ENCODE assay signal across 1 cellular context in genomic region chr22:36977947-36978660, GRCh38.
TF ChIP-seq lines count a peak whose summit lies in the region.

No MANE protein-coding gene starts in this region.

TF ChIP-seq in K562, 482 proteins besides CTCF, POLR2A, EP300 and RAD21 (continued from another document):
- peak; percentile 94 for TF ChIP-seq VEZF1 (CRISPR knock-in tag; IDR thresholded peaks at IDR 0.05)
- TF ChIP-seq ELF1 (tag; IDR thresholded peaks at IDR 0.05) = 0 out of 2 replicates have a peak, but pooled peaks have one; percentile 28
- TF ChIP-seq ARID1B (IDR thresholded peaks at IDR 0.05) = 0 out of 2 replicates have a peak, but pooled peaks have one; percentile 12
- peak; percentile 75; the same call in 1 of the 2 replicates for TF ChIP-seq GABPB1 (CRISPR knock-in tag; IDR thresholded peaks at IDR 0.05)
- no peak for TF ChIP-seq CTBP1 (IDR thresholded peaks at IDR 0.05; ENCODE audit: borderline replicate concordance)
- TF ChIP-seq FOXA3 (CRISPR knock-in tag; conservative IDR thresholded peaks at IDR 0.05 in 1 of 2, IDR thresholded peaks at IDR 0.05 in 1 of 2) = no peak
- 0 out of 2 replicates have a peak, but pooled peaks have one; percentile 1 for TF ChIP-seq MGA (IDR thresholded peaks at IDR 0.05)
- peak; percentile 62; the same call in 1 of the 2 replicates for TF ChIP-seq CC2D1A (IDR thresholded peaks at IDR 0.05)
- peak; percentile 96 for TF ChIP-seq ETV1 (tag; conservative IDR thresholded peaks at IDR 0.05; ENCODE audit: low read depth)
- peak in 1 of 2 experiments; percentile 40; a peak in 1 of 4 replicates for TF ChIP-seq MAZ (CRISPR knock-in tag; conservative IDR thresholded peaks at IDR 0.05 in 1 of 2, IDR thresholded peaks at IDR 0.05 in 1 of 2)
- TF ChIP-seq NCOR1 (IDR thresholded peaks at IDR 0.05) = no peak
- peak; percentile 45 for TF ChIP-seq CEBPB (tag; IDR thresholded peaks at IDR 0.05)
TF ChIP-seq in K562: peak in this region for 34.
